ENCODE assay signal across 19 cellular contexts in genomic region chr1:214003233-214003632, GRCh38. TPM values are rescaled to one million over a fixed set of nuclear protein-coding genes. Genes with fewer than 3 reads are reported as not detected.
DNase-seq lines count a peak whose midpoint lies in the region; ATAC-seq, FAIRE-seq and TF ChIP-seq lines count a peak whose summit lies in the region.
"Had no signal": no experiment of that assay in that cellular context is flagged by ENCODE, and none has a peak within 500 bp of the region (broad histone marks: within the 10 kb centered on the region; RNA-seq: fewer than 3 reads in every experiment).

No MANE protein-coding gene starts in this region.

- no TSS peak for BruUV-seq in K562 (replicated peaks; lab: Mats Ljungman, UMichigan)

- no peaks in the 10 kb centered on the region; a peak in 1 of 5 replicates for H3K27me3 ChIP-seq in K562 (ENCODE audit: control insufficient read depth in 2 of 2, insufficient read depth in 2 of 2, low read length in 2 of 2)
- no peaks in the 10 kb centered on the region for H3K27me3 ChIP-seq in pancreas
- H3K27me3 ChIP-seq in ascending aorta: no peaks in the 10 kb centered on the region
- H3K27me3 ChIP-seq in testis: no peaks in the 10 kb centered on the region
- H3K27me3 ChIP-seq: transverse colon had no signal

- in situ Hi-C loops in K562 (cut with MboI): no loop called here

- TF ChIP-seq POLR2A in K562 (conservative IDR thresholded peaks at IDR 0.05) (no peak), testis (IDR thresholded peaks at IDR 0.05) (no peak)

- FAIRE-seq in K562 (lab: Jason Lieb, UNC) (peak; percentile 86), pancreas (lab: Jason Lieb, UNC) (no peak)
- FAIRE-seq: HTR-8/SVneo, keratinocyte had no signal

- DNase-seq in NCI-H1105 (lab: John Stamatoyannopoulos, UW): peak; percentile 58
- DNase-seq in NCI-H446 (lab: John Stamatoyannopoulos, UW): peak; percentile 80 to 92
- DNase-seq in K562 (ENCODE audit: extremely low read depth in 1 of 4, low spot score in 3 of 4): peak; percentile 51 to 65 (median 62)
- DNase-seq in pancreas: no peak
- no peak for DNase-seq in ascending aorta (ENCODE audit: low spot score in 2 of 2)
- no peak for DNase-seq in testis
- DNase-seq: activated CD4-positive, alpha-beta T cell treated with anti-CD3 and anti-CD28 coated beads for 1 hour; activated CD8-positive, alpha-beta memory T cell treated with anti-CD3 and anti-CD28 coated beads for 24 hours; activated T-cell treated with anti-CD3 and anti-CD28 coated beads, Interleukin-2, amount 50 U/mL, for 72 hours; AML-193; GOT3; naive B cell; PC-9; transverse colon had no signal

- H3K9me3 ChIP-seq in K562 (replicated peaks; ENCODE audit: control insufficient read depth, insufficient read depth, low read depth, low read length) (no peaks in the 10 kb centered on the region), pancreas (no peaks in the 10 kb centered on the region), ascending aorta (no peaks in the 10 kb centered on the region), testis (no peaks in the 10 kb centered on the region)
- H3K9me3 ChIP-seq: transverse colon had no signal

- H3K9me1 ChIP-seq in K562 (ENCODE audit: control insufficient read depth, insufficient read depth, low read length): no peaks in the 10 kb centered on the region

- 0% methylated on average over 3 of the region's 3 CpGs for WGBS in K562 (ENCODE audit: insufficient coverage, low coverage, missing lambda C conversion rate)
- 25 to 32% methylated on average over 3 of the region's 3 CpGs for WGBS in pancreas, 2 donors
- 46 to 56% methylated on average over 3 of the region's 3 CpGs for WGBS in testis, 2 donors

- H3K79me2 ChIP-seq in K562 (ENCODE audit: control insufficient read depth, insufficient read depth, low read length): no peaks in the 10 kb centered on the region

- no peak overlapping the region for H2AFZ ChIP-seq in K562 (ENCODE audit: low read depth, low read length)
- H2AFZ ChIP-seq: PC-9 had no signal

- no peaks in the 10 kb centered on the region for H3K36me3 ChIP-seq in K562 (ENCODE audit: control insufficient read depth, insufficient read depth, low read length)
- no peaks in the 10 kb centered on the region for H3K36me3 ChIP-seq in pancreas
- no peaks in the 10 kb centered on the region for H3K36me3 ChIP-seq in ascending aorta
- H3K36me3 ChIP-seq in testis (ENCODE audit: low read depth, missing control alignments): no peaks in the 10 kb centered on the region
- H3K36me3 ChIP-seq: transverse colon had no signal

- H3K4me1 ChIP-seq in K562 (replicated peaks in 1 of 2; ENCODE audit: control insufficient read depth in 2 of 2, insufficient read depth in 2 of 2, low read length in 2 of 2) (peaks cover 0 to 9% of the 10 kb centered on the region in 2 experiments; a peak in 2 of 5 replicates), pancreas (peaks cover 20 to 47% (median 24%) of the 10 kb centered on the region in 3 donors), ascending aorta (no peaks in the 10 kb centered on the region), testis (no peaks in the 10 kb centered on the region)

- no peak for TF ChIP-seq CTCF in K562 (IDR thresholded peaks at IDR 0.05 in 2 of 3, conservative IDR thresholded peaks at IDR 0.05 in 1 of 3; ENCODE audit: insufficient read depth in 2 of 3, low read depth in 1 of 3, low read length in 3 of 3)
- TF ChIP-seq CTCF in pancreas (IDR thresholded peaks at IDR 0.05): no peak
- TF ChIP-seq CTCF in ascending aorta (IDR thresholded peaks at IDR 0.05): no peak
- no peak for TF ChIP-seq CTCF in testis (IDR thresholded peaks at IDR 0.05)

- no peak overlapping the region for H3K4me2 ChIP-seq in K562 (ENCODE audit: insufficient read depth, low read length)
- H3K4me2 ChIP-seq: PC-9 had no signal

- CTCF ChIA-PET in K562 (lab: Yijun Ruan, JAX; ENCODE audit: low intra/inter-chr PET ratio): no interaction called here

- POLR2A ChIA-PET in K562 (lab: Yijun Ruan, JAX): interaction anchor here (0.5 kb wide), 1 partner anchor 453 kb away, joined by 3 read pairs; no protein-coding TSS in a partner anchor

- H3K9ac ChIP-seq in K562 (ENCODE audit: insufficient read depth in 1 of 2, low read depth in 2 of 2, low read length in 2 of 2): no peak overlapping the region

- intact Hi-C loops in K562 (cut with micrococcal nuclease) (no loop called here), pancreas (cut with DNase I) (no loop called here), ascending aorta (cut with DNase I) (no loop called here), testis (cut with DNase I; ENCODE audit: low total_unique reads) (no loop called here)

- TF ChIP-seq RAD21 in K562 (CRISPR knock-in tag; conservative IDR thresholded peaks at IDR 0.05 in 1 of 2, IDR thresholded peaks at IDR 0.05 in 1 of 2): no peak

- no peaks in the 10 kb centered on the region for H4K20me1 ChIP-seq in K562 (replicated peaks; ENCODE audit: control insufficient read depth, insufficient read depth, low read length)

- TF ChIP-seq EP300 in K562 (IDR thresholded peaks at IDR 0.05; ENCODE audit: low read length): peak; percentile 71; the same call in 1 of the 2 replicates

- peak; percentile 90 for ATAC-seq in K562
- ATAC-seq in pancreas: peak in 3 of 4 donors; percentile 24 to 35 (median 28)
- ATAC-seq in HG03097 (IDR thresholded peaks at IDR 0.05; ENCODE audit: low FRiP score, unreplicated experiment): no peak
- ATAC-seq: activated naive CD4-positive, alpha-beta T cell treated with anti-CD3 and anti-CD28 coated beads, Interleukin-2, amount 50 U/mL, for 72 hours; activated T-cell treated with anti-CD3 and anti-CD28 coated beads, Interleukin-2, amount 50 U/mL, for 72 hours; stimulated activated memory B cell treated with anti-CD40 and anti-IgM and Interleukin-4, amounts not matched to agents 10 μg/mL and 1 μg/mL and 100 μg/mL, for 72 hours had no signal

- no peak overlapping the region for H3K27ac ChIP-seq in K562 (ENCODE audit: extremely low read depth, low read depth, low read length)
- peak overlapping the region in 2 of 4 donors; percentile 57 to 61 for H3K27ac ChIP-seq in pancreas
- no peak overlapping the region for H3K27ac ChIP-seq in ascending aorta
- H3K27ac ChIP-seq in testis: no peak overlapping the region
- H3K27ac ChIP-seq: PC-9, transverse colon had no signal

- H3K4me3 ChIP-seq in K562: no peak overlapping the region
- no peak overlapping the region for H3K4me3 ChIP-seq in pancreas
- no peak overlapping the region for H3K4me3 ChIP-seq in ascending aorta
- H3K4me3 ChIP-seq in testis: no peak overlapping the region
- H3K4me3 ChIP-seq: PC-9, transverse colon had no signal

TF ChIP-seq in K562, 482 proteins besides CTCF, POLR2A, EP300 and RAD21 (continues in another document):
- TF ChIP-seq MLLT1 (IDR thresholded peaks at IDR 0.05): no peak
- no peak for TF ChIP-seq HMGN3 (IDR thresholded peaks at IDR 0.05; ENCODE audit: borderline replicate concordance, extremely low read depth, insufficient read length, low read depth, low read length)
- TF ChIP-seq ZNF717 (CRISPR knock-in tag; IDR thresholded peaks at IDR 0.05): no peak
- no peak for TF ChIP-seq SAFB2 (IDR thresholded peaks at IDR 0.05; ENCODE audit: borderline replicate concordance, low read depth, low read length, severe bottlenecking)
- no peak for TF ChIP-seq JUN (IDR thresholded peaks at IDR 0.05; ENCODE audit: borderline replicate concordance, low read depth, low read length)
- no peak for TF ChIP-seq JUN (CRISPR knock-in tag; IDR thresholded peaks at IDR 0.05; ENCODE audit: borderline replicate concordance)

RNA-seq across cellular contexts. Expression of gene PROX1, which starts 15.5 kb away (rescaled TPM):
- total RNA-seq in K562 (2011; cell fraction: chromatin; rRNA removed; ENCODE audit: low replicate concordance): 0.37 and 2.0 TPM in 2 replicates
- total RNA-seq in K562 (2011; cell fraction: nucleolus; rRNA removed): under 0.01 TPM in 1 of 2 replicates, not detected in the other
- 0.07 and 0.23 TPM in 2 replicates for total RNA-seq in K562 (2011; cell fraction: nucleoplasm; rRNA removed)
- not detected in 2 replicates for total RNA-seq in K562 (2014; rRNA removed)
- not detected in 2 replicates for total RNA-seq in K562 (2014; rRNA removed; fragmentation: Illumina TruSeq; extraction: Trizol)
- not detected in 2 replicates for total RNA-seq in K562 (2015; rRNA removed; fragmentation: Illumina TruSeq; extraction: Trizol)
- 0.09 and 0.22 TPM in 2 replicates for total RNA-seq in K562 (2021)
- polyA plus RNA-seq in K562 (2011; rRNA removed): 0.01 and 0.14 TPM in 2 replicates
- 0.27 TPM in 1 of 2 replicates, not detected in the other for polyA plus RNA-seq in K562 (2011; cell fraction: cytosol; rRNA removed)
- polyA plus RNA-seq in K562 (2011; cell fraction: nucleus; rRNA removed): 0.06 and 1.2 TPM in 2 replicates
- 0.01 and 0.03 TPM in 2 replicates for polyA plus RNA-seq in K562 (2012)
- not detected in 2 replicates for polyA plus RNA-seq in K562 (2014; fragmentation: Illumina TruSeq; extraction: Trizol)
- not detected for polyA plus RNA-seq in K562 (2014; fragmentation: Nextera tagmentation; extraction: Ambion mirVana)
- not detected in 2 replicates for polyA plus RNA-seq in K562 (2014; rRNA removed)
- polyA minus RNA-seq in K562 (2011; rRNA and poly(A)+ RNA removed): 1.1 TPM in 1 of 2 replicates, not detected in the other
- 0.57 and 1.0 TPM in 2 replicates for polyA minus RNA-seq in K562 (2011; cell fraction: cytosol; rRNA and poly(A)+ RNA removed)
- 0.54 TPM in 1 of 2 replicates, not detected in the other for polyA minus RNA-seq in K562 (2011; cell fraction: nucleus; rRNA and poly(A)+ RNA removed)
- 10 to 100 TPM; 32.8 to 66.4 (median 38.4) TPM for total RNA-seq in pancreas
- polyA plus RNA-seq in pancreas: 1 to 10 TPM; 8.4 to 8.9 TPM
- total RNA-seq in ascending aorta: 0.32 TPM
- 1 to 10 TPM; 4.2 to 6.5 TPM for total RNA-seq in testis
- 19.1 TPM for polyA plus RNA-seq in testis (ENCODE audit: insufficient read depth, low read depth, low replicate concordance)
- total RNA-seq: PC-9 had no signal

Comparison
In these comparisons a context has a peak if more than half of its experiments do, and no peak if none do; other contexts are left out.
1. DNase-seq: peak in NCI-H1105 (single experiment), NCI-H446 (2 of 2) and K562 (4 of 4); none in pancreas (0 of 6), ascending aorta (0 of 2) and testis (single experiment).
2. RNA of gene PROX1, which starts 15.5 kb away (total RNA-seq): 32.8 to 66.4 TPM in pancreas; 4.2 to 6.5 TPM in testis, 0.32 TPM in ascending aorta (single experiment) and under 0.01 to 2.0 TPM in K562; every median in the first group is over 4 times any median in the second.